Comparison of ENCODE assay signal across 10 cellular contexts in genomic region chr9:127910613-127911205, GRCh38. TPM values are rescaled to one million over a fixed set of nuclear protein-coding genes. Genes with fewer than 3 reads are reported as not detected.
A peak's percentile ranks its signal among the peaks of the same experiment; 100 is the strongest.
DNase-seq lines count a peak whose midpoint lies in the region; ATAC-seq, FAIRE-seq and TF ChIP-seq lines count a peak whose summit lies in the region.
"Had no signal": no experiment of that assay in that cellular context is flagged by ENCODE, and none has a peak within 500 bp of the region (broad histone marks: within the 10 kb centered on the region; RNA-seq: fewer than 3 reads in every experiment).

No MANE protein-coding gene starts in this region.

- ATAC-seq in GM18498 (IDR thresholded peaks at IDR 0.05; ENCODE audit: unreplicated experiment) = no peak
- no peak for ATAC-seq in HG03135 (IDR thresholded peaks at IDR 0.05; ENCODE audit: unreplicated experiment)

- POLR2A ChIA-PET in activated CD4-positive, alpha-beta memory T cell treated with anti-CD3 and anti-CD28 coated beads, Interleukin-2, amount 10 ng/mL, durations not matched to agents 7 days and 5 days (lab: Charles Lee) = interaction anchor here (1.4 kb wide), 1 partner anchor 125 kb away, joined by 3 read pairs; the partner anchor contains the start of gene CDK9

- DNase-seq in AG10803 (ENCODE audit: low read depth) (peak; percentile 83), kidney tubule cell (ENCODE audit: low spot score) (peak; percentile 68), NOMO-1 treated with dmso at 0.1 percent for 144 hours (lab: John Stamatoyannopoulos, UW; ENCODE audit: unreplicated experiment) (no peak), H54 (ENCODE audit: insufficient read length, low spot score) (no peak)
- no peak for DNase-seq in activated CD4-positive, alpha-beta memory T cell treated with anti-CD3 and anti-CD28 coated beads, Interleukin-2, amount 10 ng/mL, durations not matched to agents 7 days and 5 days
- DNase-seq: NCI-H510A had no signal

- peak overlapping the region; percentile 11 for H3K4me3 Mint-ChIP-seq in activated CD4-positive, alpha-beta memory T cell treated with anti-CD3 and anti-CD28 coated beads, Interleukin-2, amount 10 ng/mL, durations not matched to agents 7 days and 5 days

- TF ChIP-seq POLR2A in H54 (IDR thresholded peaks at IDR 0.05; ENCODE audit: low read depth, low read length) = no peak

- no peak for FAIRE-seq in H54 (lab: Jason Lieb, UNC)

- H3K36me3 Mint-ChIP-seq in activated CD4-positive, alpha-beta memory T cell treated with anti-CD3 and anti-CD28 coated beads, Interleukin-2, amount 10 ng/mL, durations not matched to agents 7 days and 5 days (ENCODE audit: low read depth) = peaks cover 26% of the 10 kb centered on the region

- TF ChIP-seq CTCF in AG10803 (conservative IDR thresholded peaks at IDR 0.05; ENCODE audit: low read length) (peak; percentile 50), GM12873 (IDR thresholded peaks at IDR 0.05; ENCODE audit: insufficient read depth, low read depth, low read length, missing control alignments) (peak; percentile 29)

- H3K9me3 Mint-ChIP-seq in activated CD4-positive, alpha-beta memory T cell treated with anti-CD3 and anti-CD28 coated beads, Interleukin-2, amount 10 ng/mL, durations not matched to agents 7 days and 5 days = no peaks in the 10 kb centered on the region

- peak overlapping the region; percentile 97 for H3K27ac Mint-ChIP-seq in activated CD4-positive, alpha-beta memory T cell treated with anti-CD3 and anti-CD28 coated beads, Interleukin-2, amount 10 ng/mL, durations not matched to agents 7 days and 5 days

- no peak overlapping the region for H3K4me3 ChIP-seq in AG10803 (ENCODE audit: low read length)
- H3K4me3 ChIP-seq: coronary artery had no signal

- no peaks in the 10 kb centered on the region for H3K27me3 Mint-ChIP-seq in activated CD4-positive, alpha-beta memory T cell treated with anti-CD3 and anti-CD28 coated beads, Interleukin-2, amount 10 ng/mL, durations not matched to agents 7 days and 5 days

- CTCF ChIA-PET in activated CD4-positive, alpha-beta memory T cell treated with anti-CD3 and anti-CD28 coated beads, Interleukin-2, amount 10 ng/mL, durations not matched to agents 7 days and 5 days (lab: Charles Lee) = interaction anchor here (0.6 to 2.0 kb wide), 12 partner anchors 10 to 299 kb away, joined by 3 to 8 read pairs (median 4); partner anchors contain the start of genes SH2D3C and TOR2A

- peaks cover 54% of the 10 kb centered on the region for H3K4me1 Mint-ChIP-seq in activated CD4-positive, alpha-beta memory T cell treated with anti-CD3 and anti-CD28 coated beads, Interleukin-2, amount 10 ng/mL, durations not matched to agents 7 days and 5 days

RNA-seq across cellular contexts. Expression of gene ST6GALNAC4, which starts 6.1 kb away (rescaled TPM):
- total RNA-seq in activated CD4-positive, alpha-beta memory T cell treated with anti-CD3 and anti-CD28 coated beads, Interleukin-2, amount 10 ng/mL, durations not matched to agents 7 days and 5 days = 10 to 100 TPM; 19.4 to 21.5 TPM

RNA-seq across cellular contexts. Expression of gene ST6GALNAC6, which starts 11.3 kb away (rescaled TPM):
- 100 to 1,000 TPM; 141 to 146 TPM for total RNA-seq in activated CD4-positive, alpha-beta memory T cell treated with anti-CD3 and anti-CD28 coated beads, Interleukin-2, amount 10 ng/mL, durations not matched to agents 7 days and 5 days

RNA-seq across cellular contexts. Expression of gene PIP5KL1, which starts 19.9 kb away (rescaled TPM):
- 1 to 10 TPM; 1.5 to 1.9 TPM for total RNA-seq in activated CD4-positive, alpha-beta memory T cell treated with anti-CD3 and anti-CD28 coated beads, Interleukin-2, amount 10 ng/mL, durations not matched to agents 7 days and 5 days

RNA-seq across cellular contexts. Expression of gene DPM2, which starts 26.9 kb away (rescaled TPM):
- total RNA-seq in activated CD4-positive, alpha-beta memory T cell treated with anti-CD3 and anti-CD28 coated beads, Interleukin-2, amount 10 ng/mL, durations not matched to agents 7 days and 5 days = 10 to 100 TPM; 48.2 TPM

RNA-seq across cellular contexts. Expression of gene AK1, which starts 33.2 kb away (rescaled TPM):
- 10 to 100 TPM; 80.9 to 81.9 TPM for total RNA-seq in activated CD4-positive, alpha-beta memory T cell treated with anti-CD3 and anti-CD28 coated beads, Interleukin-2, amount 10 ng/mL, durations not matched to agents 7 days and 5 days

Comparison
In these comparisons a context has a peak if more than half of its experiments do, and no peak if none do; other contexts are left out.
1. DNase-seq: peak in AG10803 (single experiment) and kidney tubule cell (single experiment); none in activated CD4-positive, alpha-beta memory T cell treated with anti-CD3 and anti-CD28 coated beads, Interleukin-2, amount 10 ng/mL, durations not matched to agents 7 days and 5 days (single experiment), NOMO-1 treated with dmso at 0.1 percent for 144 hours (single experiment) and H54 (single experiment).